ENCODE assay signal across 17 cellular contexts in the genomic region with DNA sequence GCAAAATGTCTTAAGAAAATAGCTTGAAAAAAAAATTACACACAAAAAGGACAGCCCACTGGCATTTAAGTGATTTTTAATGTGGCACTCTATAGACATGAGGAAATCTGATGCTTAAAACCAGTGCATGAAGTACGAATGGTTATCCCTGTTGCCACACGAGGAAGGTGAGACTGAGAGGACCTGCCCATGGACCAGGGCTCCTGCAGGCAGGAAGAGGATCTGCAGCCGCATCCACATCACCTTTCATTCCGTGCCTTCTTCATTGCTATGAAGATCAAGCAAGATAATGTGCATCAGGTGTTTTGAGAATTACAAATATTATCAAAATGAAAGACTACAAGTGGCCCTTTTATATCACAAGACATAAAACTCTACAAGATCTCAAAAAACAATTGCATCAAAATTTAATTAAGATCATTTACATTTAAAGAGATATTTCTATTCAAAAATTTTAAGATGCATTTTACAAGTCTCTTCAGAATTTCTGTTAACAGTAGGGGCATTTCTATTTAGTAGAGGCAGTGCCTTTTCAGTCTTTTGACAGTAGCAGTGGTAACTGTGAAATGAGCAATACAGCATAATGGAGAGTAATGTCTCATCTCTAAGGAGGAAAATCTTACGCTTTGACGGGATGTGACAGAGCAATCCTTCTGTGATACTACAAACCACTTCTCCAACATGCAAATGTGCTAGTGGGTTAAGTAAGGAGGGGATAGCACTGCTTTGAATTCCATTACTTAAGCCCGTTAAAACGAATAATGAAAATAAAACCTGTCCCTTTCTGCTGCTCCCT.
A peak's percentile ranks its signal among the peaks of the same experiment; 100 is the strongest.
DNase-seq lines count a peak whose midpoint lies in the region; ATAC-seq, FAIRE-seq and TF ChIP-seq lines count a peak whose summit lies in the region.
"Had no signal": no experiment of that assay in that cellular context is flagged by ENCODE, and none has a peak within 500 bp of the region (broad histone marks: within the 10 kb centered on the region; RNA-seq: fewer than 3 reads in every experiment).

No MANE protein-coding gene starts in this region.

- no TSS peak for BruUV-seq in HepG2 (replicated peaks; lab: Mats Ljungman, UMichigan)

- no peaks in the 10 kb centered on the region for H3K79me2 ChIP-seq in HepG2 (ENCODE audit: insufficient read depth, low read length)

- H3K4me3 Mint-ChIP-seq in activated naive CD8-positive, alpha-beta T cell treated with anti-CD3 and anti-CD28 coated beads for 36 hours = no peak overlapping the region
- H3K4me3 Mint-ChIP-seq: CD8-positive, alpha-beta memory T cell; T-helper 2 cell treated with Interferon-gamma antibody and Interleukin-4, amounts not matched to agents 5 μg/mL and 100 μg/mL, for 36 hours had no signal

- no peaks in the 10 kb centered on the region for H3K27me3 Mint-ChIP-seq in activated naive CD8-positive, alpha-beta T cell treated with anti-CD3 and anti-CD28 coated beads for 36 hours
- H3K27me3 Mint-ChIP-seq: CD8-positive, alpha-beta memory T cell had no signal

- H4K20me1 ChIP-seq in HepG2 (ENCODE audit: insufficient read depth, low read length) = no peaks in the 10 kb centered on the region

- DNase-seq in HepG2 (ENCODE audit: low spot score) = peak; percentile 10
- no peak for DNase-seq in right lobe of liver
- DNase-seq in NCI-H69 (lab: John Stamatoyannopoulos, UW) = peak; percentile 2
- no peak for DNase-seq in fibroblast of mammary gland (ENCODE audit: low read depth)
- DNase-seq in activated naive CD8-positive, alpha-beta T cell treated with anti-CD3 and anti-CD28 coated beads for 36 hours = no peak
- no peak for DNase-seq in caudate nucleus (lab: John Stamatoyannopoulos, UW)
- DNase-seq in aorta = no peak
- no peak for DNase-seq in NCI-H187 treated with DMSO at 0.1 percent for 48 hours (lab: John Stamatoyannopoulos, UW)
- DNase-seq: CD8-positive, alpha-beta memory T cell; cerebellar nuclear complex; GF-D8; Kasumi-1; SHP77 treated with DMSO at 0.1 percent for 48 hours; stimulated activated CD4-positive, alpha-beta T cell treated with anti-CD3 and anti-CD28 coated beads, Interleukin-1b, Interleukin-23, amount 100 ng/mL, for 48 hours had no signal

- no peak for FAIRE-seq in HepG2 (lab: Jason Lieb, UNC)

- in situ Hi-C loops in HepG2 (cut with HindIII; ENCODE audit: extremely low pct_ligation_motif_present, low pct_unique_long_range_greater_than_20kb) = no loop called here

- H3K9me3 ChIP-seq in HepG2 (ENCODE audit: low read length) (no peaks in the 10 kb centered on the region), right lobe of liver (no peaks in the 10 kb centered on the region), aorta (ENCODE audit: control insufficient read depth, low read length) (no peaks in the 10 kb centered on the region)
- H3K9me3 ChIP-seq: vagina had no signal

- H3K9me3 Mint-ChIP-seq in activated naive CD8-positive, alpha-beta T cell treated with anti-CD3 and anti-CD28 coated beads for 36 hours = no peaks in the 10 kb centered on the region
- H3K9me3 Mint-ChIP-seq: T-helper 2 cell treated with Interferon-gamma antibody and Interleukin-4, amounts not matched to agents 5 μg/mL and 100 μg/mL, for 36 hours had no signal

- TF ChIP-seq CTCF in HepG2 (CRISPR knock-in tag; IDR thresholded peaks at IDR 0.05) = no peak
- TF ChIP-seq CTCF in right lobe of liver (IDR thresholded peaks at IDR 0.05) = no peak
- peak; percentile 3 for TF ChIP-seq CTCF in fibroblast of mammary gland (conservative IDR thresholded peaks at IDR 0.05; ENCODE audit: control insufficient read depth, insufficient read depth, low read depth, low read length)

- ATAC-seq in HepG2 = peak; percentile 88
- no peak for ATAC-seq in right lobe of liver
- ATAC-seq in aorta (ENCODE audit: low FRiP score) = no peak
- ATAC-seq: activated CD4-positive, CD25-positive, alpha-beta regulatory T cell treated with anti-CD3 and anti-CD28 coated beads, Interleukin-2, amount 50 U/mL, for 24 hours had no signal

- no peaks in the 10 kb centered on the region for H3K36me3 Mint-ChIP-seq in activated naive CD8-positive, alpha-beta T cell treated with anti-CD3 and anti-CD28 coated beads for 36 hours
- H3K36me3 Mint-ChIP-seq: CD8-positive, alpha-beta memory T cell had no signal

- no peaks in the 10 kb centered on the region for H3K4me1 Mint-ChIP-seq in activated naive CD8-positive, alpha-beta T cell treated with anti-CD3 and anti-CD28 coated beads for 36 hours
- H3K4me1 Mint-ChIP-seq: CD8-positive, alpha-beta memory T cell had no signal

- H3K27ac ChIP-seq in HepG2 (ENCODE audit: extremely low read length, insufficient read depth, low read length) (no peak overlapping the region), right lobe of liver (no peak overlapping the region), caudate nucleus (ENCODE audit: low read depth, low read length) (no peak overlapping the region), aorta (ENCODE audit: low read depth in 1 of 2, low read length in 2 of 2) (no peak overlapping the region)
- H3K27ac ChIP-seq: vagina had no signal

- intact Hi-C loops in HepG2 (cut with micrococcal nuclease; ENCODE audit: unreplicated experiment) = no loop called here
- intact Hi-C loops in right lobe of liver (cut with DNase I) = no loop called here
- intact Hi-C loops in aorta (cut with DNase I) = no loop called here

- H3K4me2 ChIP-seq in HepG2 (ENCODE audit: low read depth, low read length) = no peak overlapping the region

- CTCF ChIA-PET in HepG2 (lab: Yijun Ruan, JAX; ENCODE audit: low intra/inter-chr PET ratio, low total read pairs) = no interaction called here

- TF ChIP-seq POLR2A in HepG2 (IDR thresholded peaks at IDR 0.05; ENCODE audit: insufficient read depth in 1 of 2, low read depth in 2 of 2, low read length in 2 of 2) = no peak
- TF ChIP-seq POLR2A in right lobe of liver (IDR thresholded peaks at IDR 0.05) = no peak

- WGBS in HepG2 (ENCODE audit: low lambda C conversion rate) = 19% methylated on average over 8 of the region's 8 CpGs
- 57% methylated on average over 8 of the region's 8 CpGs for WGBS in right lobe of liver (ENCODE audit: insufficient coverage, low coverage, low lambda C conversion rate, missing lambda C conversion rate)
- WGBS in aorta, 2 donors = 85 to 90% methylated on average over 8 of the region's 8 CpGs

- H3K4me3 ChIP-seq in HepG2 (replicated peaks in 1 of 3; ENCODE audit: insufficient read depth in 1 of 3, low read depth in 2 of 3, low read length in 3 of 3) (no peak overlapping the region), right lobe of liver (no peak overlapping the region), fibroblast of mammary gland (ENCODE audit: control insufficient read depth, low read depth, low read length) (no peak overlapping the region), aorta (ENCODE audit: low read length in 2 of 2) (no peak overlapping the region)
- H3K4me3 ChIP-seq: vagina had no signal

- no peak overlapping the region for H2AFZ ChIP-seq in HepG2 (ENCODE audit: low read length)

- no peak overlapping the region for H3K27ac Mint-ChIP-seq in activated naive CD8-positive, alpha-beta T cell treated with anti-CD3 and anti-CD28 coated beads for 36 hours
- H3K27ac Mint-ChIP-seq: CD8-positive, alpha-beta memory T cell; T-helper 2 cell treated with Interferon-gamma antibody and Interleukin-4, amounts not matched to agents 5 μg/mL and 100 μg/mL, for 36 hours had no signal

- POLR2A ChIA-PET in HepG2 (lab: Yijun Ruan, JAX) = no interaction called here

- H3K9ac ChIP-seq in HepG2 (ENCODE audit: insufficient read depth, low read depth, low read length) = no peak overlapping the region

- H3K4me1 ChIP-seq in HepG2 (ENCODE audit: insufficient read depth, low read length) = no peaks in the 10 kb centered on the region
- H3K4me1 ChIP-seq in right lobe of liver = no peaks in the 10 kb centered on the region
- no peaks in the 10 kb centered on the region for H3K4me1 ChIP-seq in aorta (ENCODE audit: control insufficient read depth in 1 of 2, insufficient read depth in 2 of 2, low read length in 2 of 2)
- H3K4me1 ChIP-seq: vagina had no signal

- H3K36me3 ChIP-seq in HepG2 (replicated peaks in 1 of 2; ENCODE audit: control insufficient read depth in 1 of 2, insufficient read depth in 2 of 2, low read length in 2 of 2) (no peaks in the 10 kb centered on the region), right lobe of liver (no peaks in the 10 kb centered on the region), aorta (ENCODE audit: control insufficient read depth in 1 of 2, insufficient read depth in 2 of 2, low read length in 1 of 2) (no peaks in the 10 kb centered on the region)
- H3K36me3 ChIP-seq: vagina had no signal

- no peak for TF ChIP-seq RAD21 in HepG2 (CRISPR knock-in tag; IDR thresholded peaks at IDR 0.05)

- H3K27me3 ChIP-seq in HepG2 (ENCODE audit: control insufficient read depth in 1 of 2, insufficient read depth in 2 of 2, low read length in 2 of 2) = no peaks in the 10 kb centered on the region; a peak in 2 of 5 replicates
- no peaks in the 10 kb centered on the region for H3K27me3 ChIP-seq in right lobe of liver
- no peaks in the 10 kb centered on the region for H3K27me3 ChIP-seq in aorta (ENCODE audit: control insufficient read depth in 1 of 2, insufficient read depth in 2 of 2, low read length in 1 of 2)
- H3K27me3 ChIP-seq: vagina had no signal

- TF ChIP-seq EP300 in HepG2 (IDR thresholded peaks at IDR 0.05; ENCODE audit: low read depth in 2 of 2, low read length in 2 of 2) (no peak), HepG2 (CRISPR knock-in tag; IDR thresholded peaks at IDR 0.05; ENCODE audit: borderline replicate concordance) (no peak)

TF ChIP-seq in HepG2, 621 proteins besides CTCF, POLR2A, EP300 and RAD21 (continues in another document):
- no peak for TF ChIP-seq ZNF878 (CRISPR knock-in tag; IDR thresholded peaks at IDR 0.05)
- no peak for TF ChIP-seq ZFX (CRISPR knock-in tag; IDR thresholded peaks at IDR 0.05; ENCODE audit: low read depth)
- no peak for TF ChIP-seq ZNF776 (CRISPR knock-in tag; IDR thresholded peaks at IDR 0.05)
- no peak for TF ChIP-seq MXD3 (CRISPR knock-in tag; IDR thresholded peaks at IDR 0.05)
- no peak for TF ChIP-seq ZNF567 (CRISPR knock-in tag; IDR thresholded peaks at IDR 0.05; ENCODE audit: borderline replicate concordance)
- TF ChIP-seq SMARCE1 (IDR thresholded peaks at IDR 0.05; ENCODE audit: borderline replicate concordance) = no peak
- TF ChIP-seq, protein P1, sequence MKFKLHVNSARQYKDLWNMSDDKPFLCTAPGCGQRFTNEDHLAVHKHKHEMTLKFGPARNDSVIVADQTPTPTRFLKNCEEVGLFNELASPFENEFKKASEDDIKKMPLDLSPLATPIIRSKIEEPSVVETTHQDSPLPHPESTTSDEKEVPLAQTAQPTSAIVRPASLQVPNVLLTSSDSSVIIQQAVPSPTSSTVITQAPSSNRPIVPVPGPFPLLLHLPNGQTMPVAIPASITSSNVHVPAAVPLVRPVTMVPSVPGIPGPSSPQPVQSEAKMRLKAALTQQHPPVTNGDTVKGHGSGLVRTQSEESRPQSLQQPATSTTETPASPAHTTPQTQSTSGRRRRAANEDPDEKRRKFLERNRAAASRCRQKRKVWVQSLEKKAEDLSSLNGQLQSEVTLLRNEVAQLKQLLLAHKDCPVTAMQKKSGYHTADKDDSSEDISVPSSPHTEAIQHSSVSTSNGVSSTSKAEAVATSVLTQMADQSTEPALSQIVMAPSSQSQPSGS (CRISPR knock-in tag; IDR thresholded peaks at IDR 0.05) = no peak

Comparison
In these comparisons a context has a peak if more than half of its experiments do, and no peak if none do; other contexts are left out.
1. DNase-seq: peak in HepG2 (single experiment) and NCI-H69 (single experiment); none in right lobe of liver (0 of 3), fibroblast of mammary gland (single experiment), activated naive CD8-positive, alpha-beta T cell treated with anti-CD3 and anti-CD28 coated beads for 36 hours (single experiment), caudate nucleus (0 of 61), aorta (0 of 2) and NCI-H187 treated with DMSO at 0.1 percent for 48 hours (single experiment).